Comparison of ENCODE assay signal across 8 cellular contexts in genomic region chr2:120253021-120253882, GRCh38. TPM values are rescaled to one million over a fixed set of nuclear protein-coding genes. Genes with fewer than 3 reads are reported as not detected.
DNase-seq lines count a peak whose midpoint lies in the region; ATAC-seq and TF ChIP-seq lines count a peak whose summit lies in the region.

No MANE protein-coding gene starts in this region.

- peaks cover 13 to 33% of the 10 kb centered on the region in 2 donors for H3K4me1 ChIP-seq in gastrocnemius medialis

- intact Hi-C loops in gastrocnemius medialis (cut with DNase I; ENCODE audit: low total_unique reads), result loop anchor here (1.0 to 10.0 kb wide), 3 partner anchors 60 to 422 kb away; no protein-coding TSS in a partner anchor

- H3K27me3 ChIP-seq in gastrocnemius medialis, result no peaks in the 10 kb centered on the region

- peak overlapping the region; percentile 78 to 89 (median 82) for H3K27ac ChIP-seq in gastrocnemius medialis

- in situ Hi-C loops in gastrocnemius medialis (cut with MboI; ENCODE audit: low sequenced_read_pairs in 4 of 4), result no loop called here

- H3K27me3 Mint-ChIP-seq in IgD-negative memory B cell, result peaks cover 4% of the 10 kb centered on the region

- peak overlapping the region; percentile 95 to 99 (median 96) for H3K4me3 Mint-ChIP-seq in IgD-negative memory B cell

- H3K27ac Mint-ChIP-seq in IgD-negative memory B cell, result peak overlapping the region; percentile 69 to 95 (median 89)

- ATAC-seq in GM21786 (IDR thresholded peaks at IDR 0.05; ENCODE audit: unreplicated experiment) (peak; percentile 33), gastrocnemius medialis (peak; percentile 75 to 82)

- H3K9me3 ChIP-seq in gastrocnemius medialis, result no peaks in the 10 kb centered on the region

- TF ChIP-seq POLR2A in gastrocnemius medialis (IDR thresholded peaks at IDR 0.05), result peak; percentile 13 to 22

- TF ChIP-seq CTCF in cardiac fibroblast (IDR thresholded peaks at IDR 0.05; ENCODE audit: low read depth, low read length), result peak; percentile 36
- peak; percentile 34 to 61 (median 48) for TF ChIP-seq CTCF in gastrocnemius medialis (IDR thresholded peaks at IDR 0.05 in 4 of 5, conservative IDR thresholded peaks at IDR 0.05 in 1 of 5)

- H3K4me1 Mint-ChIP-seq in IgD-negative memory B cell, result peaks cover 42 to 51% (median 49%) of the 10 kb centered on the region in 3 donors

- H3K9me3 Mint-ChIP-seq in IgD-negative memory B cell, result peaks cover 0 to 2% (median 0%) of the 10 kb centered on the region in 3 donors

- DNase-seq in NCI-H524 (lab: John Stamatoyannopoulos, UW) (peak; percentile 23 to 58), NCI-H524 treated with DMSO at 0.1 percent for 48 hours (lab: John Stamatoyannopoulos, UW) (no peak), T-helper 9 cell (peak; percentile 5), cardiac fibroblast (ENCODE audit: low read depth in 2 of 2) (peak; percentile 77 to 86), iPS-NIHi11 (ENCODE audit: low spot score) (peak; percentile 81), gastrocnemius medialis (peak; percentile 75 to 77)

- H3K4me3 ChIP-seq in cardiac fibroblast (replicated peaks in 1 of 2; ENCODE audit: low read depth in 2 of 2, low read length in 2 of 2), result peak overlapping the region; percentile 78 to 90
- H3K4me3 ChIP-seq in gastrocnemius medialis, result peak overlapping the region; percentile 67 to 87 (median 73)

- H3K36me3 ChIP-seq in gastrocnemius medialis, result no peaks in the 10 kb centered on the region

- H3K36me3 Mint-ChIP-seq in IgD-negative memory B cell, result no peaks in the 10 kb centered on the region

RNA-seq across cellular contexts. Expression of gene RALB, which starts 0.6 kb away (rescaled TPM):
- polyA plus RNA-seq in IgD-negative memory B cell, result 81.7 TPM
- 10 to 100 TPM; 20.1 to 45.0 (median 30.4) TPM for total RNA-seq in gastrocnemius medialis

RNA-seq across cellular contexts. Expression of gene TMEM185B, which starts 30.1 kb away (rescaled TPM):
- polyA plus RNA-seq in IgD-negative memory B cell, result 29.1 TPM
- 10 to 100 TPM; 10.8 to 23.5 (median 15.4) TPM for total RNA-seq in gastrocnemius medialis
